Comparison of ENCODE assay signal across 8 cellular contexts in the genomic region with DNA sequence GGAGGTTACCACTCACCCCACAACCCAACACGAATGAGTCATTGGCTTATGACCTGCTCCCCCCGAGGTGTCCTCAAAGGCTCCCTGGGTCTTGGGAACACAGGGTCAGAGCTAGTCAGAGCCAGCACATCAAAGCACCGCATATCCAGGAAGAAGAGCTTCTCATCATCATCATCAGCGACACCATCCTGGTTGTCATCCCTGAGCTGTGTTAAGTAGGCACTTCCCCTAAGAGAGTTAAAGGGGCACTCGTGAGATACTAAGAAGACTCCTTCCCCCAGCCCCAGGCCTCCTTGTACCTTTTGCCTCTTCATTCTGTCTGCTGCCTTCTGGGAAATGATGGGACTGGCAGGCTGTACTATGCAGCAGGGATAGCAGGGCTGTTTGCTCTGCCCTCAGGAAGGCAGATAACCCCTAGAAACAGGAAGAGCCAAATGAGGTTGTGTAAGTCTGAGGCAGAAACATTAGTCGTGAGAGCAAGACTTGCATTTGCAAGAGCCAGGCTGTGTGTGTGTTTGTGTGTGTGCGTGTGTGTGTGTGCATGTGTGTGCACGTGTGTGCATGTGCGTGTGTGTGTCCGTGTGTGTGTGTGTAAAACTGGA. TPM values are rescaled to one million over a fixed set of nuclear protein-coding genes. Genes with fewer than 3 reads are reported as not detected.
DNase-seq lines count a peak whose midpoint lies in the region; TF ChIP-seq lines count a peak whose summit lies in the region.

No MANE protein-coding gene starts in this region.

- 0 out of 2 replicates have a peak overlapping the region, but pooled peaks have one; percentile 0 for H2AFZ ChIP-seq in OCI-LY1 (ENCODE audit: low read length)

- H3K9ac ChIP-seq in OCI-LY1 (ENCODE audit: low read length): peak overlapping the region; percentile 32

- H3K9me3 ChIP-seq in OCI-LY1 (ENCODE audit: low read length) (no peaks in the 10 kb centered on the region), prostate gland (no peaks in the 10 kb centered on the region)

- H3K4me3 ChIP-seq in OCI-LY1 (ENCODE audit: low read depth, low read length, poor library complexity, severe bottlenecking) (peak overlapping the region; percentile 28), prostate gland (no peak overlapping the region), lower leg skin (ENCODE audit: low read depth, poor library complexity, severe bottlenecking) (no peak overlapping the region)

- DNase-seq in DMS153 (lab: John Stamatoyannopoulos, UW) (peak; percentile 42), DMS153 treated with DMSO at 0.1 percent for 48 hours (lab: John Stamatoyannopoulos, UW; ENCODE audit: unreplicated experiment) (no peak), fibroblast of gingiva (ENCODE audit: low read depth) (peak; percentile 84), prostate gland (ENCODE audit: low spot score) (no peak), lower leg skin (ENCODE audit: low spot score in 2 of 2) (no peak), RPMI8226 (no peak), cerebellar cortex (ENCODE audit: low spot score) (no peak)

- H3K27me3 ChIP-seq in OCI-LY1 (ENCODE audit: insufficient read depth, low read length): no peaks in the 10 kb centered on the region
- no peaks in the 10 kb centered on the region for H3K27me3 ChIP-seq in prostate gland (replicated peaks; ENCODE audit: insufficient read depth)

- H3K4me1 ChIP-seq in OCI-LY1 (ENCODE audit: insufficient read depth, low read length, severe bottlenecking) (peaks cover 94% of the 10 kb centered on the region), prostate gland (replicated peaks) (peaks cover 16% of the 10 kb centered on the region)

- H3K79me2 ChIP-seq in OCI-LY1 (ENCODE audit: insufficient read depth, low read length): no peaks in the 10 kb centered on the region

- WGBS in prostate gland: 31% methylated on average over 10 of the region's 10 CpGs
- WGBS in lower leg skin, 2 donors: 44% methylated on average over 10 of the region's 10 CpGs

- H3K27ac ChIP-seq in OCI-LY1 (ENCODE audit: low read depth, low read length, poor library complexity, severe bottlenecking) (peak overlapping the region; percentile 96), prostate gland (peak overlapping the region; percentile 54 to 58)

- H3K36me3 ChIP-seq in OCI-LY1 (ENCODE audit: insufficient read depth, low read length) (no peaks in the 10 kb centered on the region), prostate gland (no peaks in the 10 kb centered on the region)

- no peaks in the 10 kb centered on the region for H3F3A ChIP-seq in OCI-LY1 (ENCODE audit: insufficient read depth, low read length)

- H3K4me2 ChIP-seq in OCI-LY1 (ENCODE audit: low read length): peak overlapping the region; percentile 39

- TF ChIP-seq POLR2A in prostate gland (IDR thresholded peaks at IDR 0.05) (no peak), lower leg skin (IDR thresholded peaks at IDR 0.05) (no peak)

- TF ChIP-seq CTCF in OCI-LY1 (IDR thresholded peaks at IDR 0.05; ENCODE audit: low read length) (no peak), prostate gland (IDR thresholded peaks at IDR 0.05) (no peak), lower leg skin (IDR thresholded peaks at IDR 0.05) (no peak)

- no peaks in the 10 kb centered on the region for H3K9me2 ChIP-seq in OCI-LY1 (ENCODE audit: low read depth, low read length)

- no peaks in the 10 kb centered on the region for H4K20me1 ChIP-seq in OCI-LY1 (ENCODE audit: insufficient read depth, low read length)

- intact Hi-C loops in prostate gland (cut with DNase I): no loop called here
- intact Hi-C loops in lower leg skin (cut with DNase I; ENCODE audit: low total_unique reads): no loop called here

RNA-seq across cellular contexts. Expression of gene CPA1, which starts 11.1 kb away (rescaled TPM):
- total RNA-seq in prostate gland (under 1 TPM in 1 of 2 donors, not detected in 1; 0.14 TPM), lower leg skin (1 to 10 TPM in 1 of 4 donors, not detected in 3; 1.8 TPM)

RNA-seq across cellular contexts. Expression of gene CPA5, which starts 24.6 kb away (rescaled TPM):
- total RNA-seq in prostate gland (1 to 10 TPM in 1 of 2 donors, not detected in 1; 1.5 TPM), lower leg skin (not detected)

Comparison
In these comparisons a context has a peak if more than half of its experiments do, and no peak if none do; other contexts are left out.
1. DNase-seq: peak in DMS153 (single experiment) and fibroblast of gingiva (single experiment); none in DMS153 treated with DMSO at 0.1 percent for 48 hours (single experiment), prostate gland (single experiment), lower leg skin (0 of 2), RPMI8226 (single experiment) and cerebellar cortex (single experiment).